In the genomic region with DNA sequence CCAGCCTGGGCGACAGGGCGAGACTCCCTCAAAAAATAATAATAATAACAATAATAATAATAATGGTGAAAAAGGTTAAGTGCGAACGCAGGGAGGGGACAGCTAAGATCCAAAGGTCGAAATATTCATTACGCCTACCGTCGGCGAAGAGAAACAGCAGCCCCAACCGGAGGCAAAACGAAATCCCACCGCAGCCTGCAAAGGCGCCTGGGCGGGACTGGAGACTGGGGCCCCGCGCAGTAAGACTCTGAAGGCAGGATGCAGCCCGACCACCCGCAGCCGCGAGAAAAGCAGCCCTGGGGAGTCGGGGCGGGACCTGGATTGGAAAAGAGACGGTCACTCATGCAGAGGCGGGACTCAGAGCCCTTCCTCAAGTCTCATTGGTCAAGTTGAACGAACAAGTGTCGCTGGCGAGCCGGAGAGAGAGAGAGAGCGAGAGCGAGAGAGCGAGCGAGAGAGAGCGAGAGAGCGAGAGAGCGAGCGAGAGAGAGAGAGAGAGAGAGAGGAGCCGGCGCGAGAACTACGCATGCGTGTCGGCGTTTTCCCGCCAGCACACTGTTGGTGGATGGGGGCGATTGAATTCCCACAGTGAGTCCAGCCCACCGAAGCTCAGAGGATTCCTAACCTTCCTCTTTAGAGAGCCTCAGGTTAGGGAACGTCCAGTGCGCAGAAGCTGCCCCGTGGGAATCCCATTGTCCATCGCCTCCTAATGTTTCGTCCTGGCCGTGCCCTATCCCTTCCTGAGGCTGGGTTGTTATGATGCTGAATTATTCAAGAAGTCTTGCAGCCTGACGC, we compare ENCODE assay signal across 8 cellular contexts. TPM values are rescaled to one million over a fixed set of nuclear protein-coding genes. Genes with fewer than 3 reads are reported as not detected.
DNase-seq lines count a peak whose midpoint lies in the region; ATAC-seq, FAIRE-seq and TF ChIP-seq lines count a peak whose summit lies in the region.

No MANE protein-coding gene starts in this region.

- H3K36me3 ChIP-seq in endodermal cell (ENCODE audit: control insufficient read depth, insufficient read depth, low read length) (peaks cover 7% of the 10 kb centered on the region), mesodermal cell (ENCODE audit: control insufficient read depth, insufficient read depth, low read length) (peaks cover 34% of the 10 kb centered on the region)

- CTCF ChIA-PET in activated CD8-positive, alpha-beta memory T cell treated with anti-CD3 and anti-CD28 coated beads, Interleukin-2, amount 10 ng/mL, durations not matched to agents 7 days and 5 days (lab: Charles Lee) = interaction anchor here (0.5 to 6.5 kb wide), 15 partner anchors 8 to 283 kb away, joined by 3 to 41 read pairs (median 4); a partner anchor contains a TSS

- H3K27me3 ChIP-seq in endodermal cell (ENCODE audit: control insufficient read depth, insufficient read depth, low read length, poor library complexity, severe bottlenecking) = no peaks in the 10 kb centered on the region

- no peaks in the 10 kb centered on the region for H3K9me3 ChIP-seq in endodermal cell (ENCODE audit: control insufficient read depth, low read length)
- no peaks in the 10 kb centered on the region for H3K9me3 ChIP-seq in mesodermal cell (ENCODE audit: control insufficient read depth, low read length)

- H3K9ac ChIP-seq in endodermal cell (ENCODE audit: extremely low read depth, low read length, poor library complexity, severe bottlenecking) = peak overlapping the region; percentile 57

- H3K27ac Mint-ChIP-seq in activated CD8-positive, alpha-beta memory T cell treated with anti-CD3 and anti-CD28 coated beads, Interleukin-2, amount 10 ng/mL, durations not matched to agents 7 days and 5 days = peak overlapping the region; percentile 98
- H3K27ac Mint-ChIP-seq in endodermal cell = peak overlapping the region; percentile 93

- no peak for FAIRE-seq in HTR-8/SVneo (lab: Jason Lieb, UNC)

- peaks cover 9% of the 10 kb centered on the region for H3K36me3 Mint-ChIP-seq in activated CD8-positive, alpha-beta memory T cell treated with anti-CD3 and anti-CD28 coated beads, Interleukin-2, amount 10 ng/mL, durations not matched to agents 7 days and 5 days
- peaks cover 21% of the 10 kb centered on the region for H3K36me3 Mint-ChIP-seq in endodermal cell (ENCODE audit: low read depth)

- peak; percentile 89 for ATAC-seq in GM21381 (IDR thresholded peaks at IDR 0.05; ENCODE audit: unreplicated experiment)
- ATAC-seq in activated CD8-positive, alpha-beta memory T cell treated with anti-CD3 and anti-CD28 coated beads, Interleukin-2, amount 10 ng/mL, durations not matched to agents 7 days and 5 days = peak; percentile 97

- peaks cover 3% of the 10 kb centered on the region for H3K27me3 Mint-ChIP-seq in activated CD8-positive, alpha-beta memory T cell treated with anti-CD3 and anti-CD28 coated beads, Interleukin-2, amount 10 ng/mL, durations not matched to agents 7 days and 5 days
- H3K27me3 Mint-ChIP-seq in endodermal cell (ENCODE audit: insufficient read depth) = peaks cover 13% of the 10 kb centered on the region

- peak; percentile 61 for TF ChIP-seq CTCF in endodermal cell (conservative IDR thresholded peaks at IDR 0.05)

- H3K4me3 ChIP-seq in endodermal cell (ENCODE audit: low read length) = peak overlapping the region; percentile 89
- peak overlapping the region; percentile 64 for H3K4me3 ChIP-seq in mesodermal cell (ENCODE audit: extremely low read depth, insufficient read depth, low read length, poor library complexity, severe bottlenecking)

- H3K4me1 Mint-ChIP-seq in activated CD8-positive, alpha-beta memory T cell treated with anti-CD3 and anti-CD28 coated beads, Interleukin-2, amount 10 ng/mL, durations not matched to agents 7 days and 5 days = peaks cover 51% of the 10 kb centered on the region
- peaks cover 17% of the 10 kb centered on the region for H3K4me1 Mint-ChIP-seq in endodermal cell

- H3K4me3 Mint-ChIP-seq in activated CD8-positive, alpha-beta memory T cell treated with anti-CD3 and anti-CD28 coated beads, Interleukin-2, amount 10 ng/mL, durations not matched to agents 7 days and 5 days = peak overlapping the region; percentile 74
- H3K4me3 Mint-ChIP-seq in endodermal cell = peak overlapping the region; percentile 77

- H3K4me1 ChIP-seq in endodermal cell (ENCODE audit: control insufficient read depth, insufficient read depth, low read length) = no peaks in the 10 kb centered on the region
- H3K4me1 ChIP-seq in mesodermal cell (ENCODE audit: control insufficient read depth, insufficient read depth, low read length, poor library complexity, severe bottlenecking) = peaks cover 11% of the 10 kb centered on the region

- WGBS in endodermal cell (ENCODE audit: insufficient coverage in 1 of 2, insufficient read length in 1 of 2), 2 experiments = 1% methylated on average over 30 to 51 of the region's 53 CpGs
- WGBS in mesodermal cell (ENCODE audit: insufficient coverage in 2 of 2), 2 experiments = 0 to 1% methylated on average over 36 to 45 of the region's 53 CpGs

- no peaks in the 10 kb centered on the region for H3K9me3 Mint-ChIP-seq in activated CD8-positive, alpha-beta memory T cell treated with anti-CD3 and anti-CD28 coated beads, Interleukin-2, amount 10 ng/mL, durations not matched to agents 7 days and 5 days (ENCODE audit: low read depth)
- H3K9me3 Mint-ChIP-seq in endodermal cell = no peaks in the 10 kb centered on the region

- DNase-seq in D341Med (ENCODE audit: low spot score) (peak; percentile 97), HTR-8/SVneo (ENCODE audit: insufficient read length, low spot score) (peak; percentile 94), NOMO-1 treated with DMSO at 0.1 percent for 48 hours (lab: John Stamatoyannopoulos, UW; ENCODE audit: unreplicated experiment) (peak; percentile 99), endodermal cell (peak; percentile 99)
- DNase-seq in activated CD8-positive, alpha-beta memory T cell treated with anti-CD3 and anti-CD28 coated beads, Interleukin-2, amount 10 ng/mL, durations not matched to agents 7 days and 5 days = peak; percentile 100
- DNase-seq in stimulated activated CD8-positive, alpha-beta memory T cell treated with anti-CD3 and anti-CD28 coated beads, Interleukin-15, amount 100 ng/mL, for 24 hours (ENCODE audit: low read depth) = peak; percentile 69

- H3K27ac ChIP-seq in endodermal cell (ENCODE audit: low read depth, low read length) (peak overlapping the region; percentile 89), mesodermal cell (ENCODE audit: low read depth, low read length, severe bottlenecking) (peak overlapping the region; percentile 90)

RNA-seq across cellular contexts. Expression of a gene that starts 10.7 kb away (rescaled TPM):
- 10 to 100 TPM; 30.7 to 32.3 TPM for total RNA-seq in activated CD8-positive, alpha-beta memory T cell treated with anti-CD3 and anti-CD28 coated beads, Interleukin-2, amount 10 ng/mL, durations not matched to agents 7 days and 5 days
- 10 to 100 TPM; 49.5 to 65.9 TPM for total RNA-seq in endodermal cell
- polyA plus RNA-seq in endodermal cell (2013, experiment 1 of 2) = 57.2 TPM
- 49.2 TPM for polyA plus RNA-seq in endodermal cell (2013, experiment 2 of 2)
- polyA plus RNA-seq in mesodermal cell (2013, experiment 1 of 2) = 62.6 TPM
- polyA plus RNA-seq in mesodermal cell (2013, experiment 2 of 2) = 54.7 TPM

RNA-seq across cellular contexts. Expression of a gene that starts 17.6 kb away (rescaled TPM):
- 100 to 1,000 TPM in 1 of 2 experiments, 10 to 100 TPM in 1; 82.0 to 108 TPM for total RNA-seq in activated CD8-positive, alpha-beta memory T cell treated with anti-CD3 and anti-CD28 coated beads, Interleukin-2, amount 10 ng/mL, durations not matched to agents 7 days and 5 days
- 10 to 100 TPM; 56.1 TPM for total RNA-seq in endodermal cell
- polyA plus RNA-seq in endodermal cell (2013, experiment 1 of 2) = 66.4 TPM
- polyA plus RNA-seq in endodermal cell (2013, experiment 2 of 2) = 60.2 TPM
- 66.3 TPM for polyA plus RNA-seq in mesodermal cell (2013, experiment 1 of 2)
- 54.7 TPM for polyA plus RNA-seq in mesodermal cell (2013, experiment 2 of 2)

RNA-seq across cellular contexts. Expression of a gene that starts 28.7 kb away (rescaled TPM):
- 100 to 1,000 TPM in 1 of 2 experiments, 10 to 100 TPM in 1; 94.8 to 108 TPM for total RNA-seq in activated CD8-positive, alpha-beta memory T cell treated with anti-CD3 and anti-CD28 coated beads, Interleukin-2, amount 10 ng/mL, durations not matched to agents 7 days and 5 days
- total RNA-seq in endodermal cell = 10 to 100 TPM; 69.8 to 82.3 TPM
- 84.9 TPM for polyA plus RNA-seq in endodermal cell (2013, experiment 1 of 2)
- polyA plus RNA-seq in endodermal cell (2013, experiment 2 of 2) = 71.3 TPM
- polyA plus RNA-seq in mesodermal cell (2013, experiment 1 of 2) = 59.9 TPM
- 59.1 TPM for polyA plus RNA-seq in mesodermal cell (2013, experiment 2 of 2)

RNA-seq across cellular contexts. Expression of a gene that starts 32.7 kb away (rescaled TPM):
- 1 to 10 TPM; 5.4 to 6.1 TPM for total RNA-seq in activated CD8-positive, alpha-beta memory T cell treated with anti-CD3 and anti-CD28 coated beads, Interleukin-2, amount 10 ng/mL, durations not matched to agents 7 days and 5 days
- total RNA-seq in endodermal cell = 1 to 10 TPM; 8.7 to 9.2 TPM
- polyA plus RNA-seq in endodermal cell (2013, experiment 1 of 2) = 15.1 TPM
- 12.8 TPM for polyA plus RNA-seq in endodermal cell (2013, experiment 2 of 2)
- 7.9 TPM for polyA plus RNA-seq in mesodermal cell (2013, experiment 1 of 2)
- 5.0 TPM for polyA plus RNA-seq in mesodermal cell (2013, experiment 2 of 2)

RNA-seq across cellular contexts. Expression of a gene that starts 36.1 kb away (rescaled TPM):
- 10 to 100 TPM; 39.0 to 48.6 TPM for total RNA-seq in activated CD8-positive, alpha-beta memory T cell treated with anti-CD3 and anti-CD28 coated beads, Interleukin-2, amount 10 ng/mL, durations not matched to agents 7 days and 5 days
- 10 to 100 TPM; 47.3 to 63.2 TPM for total RNA-seq in endodermal cell
- 43.6 TPM for polyA plus RNA-seq in endodermal cell (2013, experiment 1 of 2)
- polyA plus RNA-seq in endodermal cell (2013, experiment 2 of 2) = 43.3 TPM
- polyA plus RNA-seq in mesodermal cell (2013, experiment 1 of 2) = 56.6 TPM
- 41.7 TPM for polyA plus RNA-seq in mesodermal cell (2013, experiment 2 of 2)

Comparison
In these comparisons a context has a peak if more than half of its experiments do, and no peak if none do; other contexts are left out.
1. Peak in every context shown above with its lines: DNase-seq, ATAC-seq, H3K4me3 ChIP-seq and H3K27ac ChIP-seq.